In the genomic region with DNA sequence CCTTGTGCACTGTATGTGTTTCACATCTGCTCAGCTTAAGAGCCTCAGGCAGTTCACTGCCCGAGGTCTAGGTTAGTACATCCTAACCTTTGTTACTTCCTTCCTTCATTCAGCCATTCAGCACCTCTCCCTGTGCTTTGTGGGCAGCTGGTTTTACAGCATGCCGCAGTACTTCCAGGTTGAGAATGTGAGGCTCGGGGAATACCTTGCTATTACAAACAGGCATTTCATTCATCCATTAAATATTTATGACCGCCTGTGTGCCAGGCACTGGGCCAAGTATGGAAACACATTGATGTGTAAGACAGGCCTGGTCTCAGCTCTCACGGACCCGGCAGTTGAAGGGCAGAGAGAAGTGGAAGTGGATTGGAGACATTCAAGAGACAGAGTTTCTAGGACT, we compare ENCODE assay signal across 1 cellular context.
TF ChIP-seq lines count a peak whose summit lies in the region.

No MANE protein-coding gene starts in this region.

TF ChIP-seq in IMR-90, 13 proteins besides CTCF, POLR2A, EP300 and RAD21:
- TF ChIP-seq RFX5 (IDR thresholded peaks at IDR 0.05; ENCODE audit: low read depth, low read length) (no peak), CEBPB (IDR thresholded peaks at IDR 0.05; ENCODE audit: low read depth, low read length) (no peak), FOS (IDR thresholded peaks at IDR 0.05; ENCODE audit: low read depth, low read length) (no peak), MAZ (IDR thresholded peaks at IDR 0.05; ENCODE audit: borderline replicate concordance, low read depth, low read length) (no peak), SMC3 (IDR thresholded peaks at IDR 0.05; ENCODE audit: low read depth, low read length) (no peak), NFE2L2 (IDR thresholded peaks at IDR 0.05; ENCODE audit: low read depth, low read length) (no peak), MAFK (IDR thresholded peaks at IDR 0.05; ENCODE audit: low read depth, low read length) (no peak), CHD1 (IDR thresholded peaks at IDR 0.05; ENCODE audit: low read depth, low read length) (no peak), MXI1 (IDR thresholded peaks at IDR 0.05; ENCODE audit: borderline replicate concordance, low read depth, low read length) (no peak), BHLHE40 (IDR thresholded peaks at IDR 0.05; ENCODE audit: low read depth, low read length) (no peak), RCOR1 (IDR thresholded peaks at IDR 0.05; ENCODE audit: insufficient replicate concordance, low read length) (no peak)
- TF ChIP-seq, protein P1, sequence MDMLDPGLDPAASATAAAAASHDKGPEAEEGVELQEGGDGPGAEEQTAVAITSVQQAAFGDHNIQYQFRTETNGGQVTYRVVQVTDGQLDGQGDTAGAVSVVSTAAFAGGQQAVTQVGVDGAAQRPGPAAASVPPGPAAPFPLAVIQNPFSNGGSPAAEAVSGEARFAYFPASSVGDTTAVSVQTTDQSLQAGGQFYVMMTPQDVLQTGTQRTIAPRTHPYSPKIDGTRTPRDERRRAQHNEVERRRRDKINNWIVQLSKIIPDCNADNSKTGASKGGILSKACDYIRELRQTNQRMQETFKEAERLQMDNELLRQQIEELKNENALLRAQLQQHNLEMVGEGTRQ (IDR thresholded peaks at IDR 0.05; ENCODE audit: low read depth, low read length): no peak
- TF ChIP-seq, protein P2, sequence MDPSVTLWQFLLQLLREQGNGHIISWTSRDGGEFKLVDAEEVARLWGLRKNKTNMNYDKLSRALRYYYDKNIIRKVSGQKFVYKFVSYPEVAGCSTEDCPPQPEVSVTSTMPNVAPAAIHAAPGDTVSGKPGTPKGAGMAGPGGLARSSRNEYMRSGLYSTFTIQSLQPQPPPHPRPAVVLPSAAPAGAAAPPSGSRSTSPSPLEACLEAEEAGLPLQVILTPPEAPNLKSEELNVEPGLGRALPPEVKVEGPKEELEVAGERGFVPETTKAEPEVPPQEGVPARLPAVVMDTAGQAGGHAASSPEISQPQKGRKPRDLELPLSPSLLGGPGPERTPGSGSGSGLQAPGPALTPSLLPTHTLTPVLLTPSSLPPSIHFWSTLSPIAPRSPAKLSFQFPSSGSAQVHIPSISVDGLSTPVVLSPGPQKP (IDR thresholded peaks at IDR 0.05; ENCODE audit: borderline replicate concordance, low read depth, low read length): no peak
